ENCODE assay signal across 8 cellular contexts in the genomic region with DNA sequence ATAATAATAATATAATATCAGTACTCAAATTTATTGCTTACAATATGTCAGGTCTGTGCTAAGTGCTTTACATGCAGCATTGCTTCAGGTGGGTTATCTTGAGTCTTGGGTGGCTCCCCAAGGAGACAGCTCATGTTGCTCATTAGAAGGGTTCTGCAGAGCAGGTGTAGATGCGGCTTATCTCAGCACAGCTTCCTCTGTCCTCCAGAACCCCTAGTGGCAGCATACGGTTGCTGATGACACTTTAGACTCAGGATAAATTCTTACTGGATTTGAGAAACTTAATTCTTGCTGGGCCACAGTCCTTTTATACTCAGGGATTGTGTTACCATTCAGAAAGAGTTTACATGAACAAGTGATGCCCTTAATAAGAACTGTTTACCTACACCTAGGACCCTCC. TPM values are rescaled to one million over a fixed set of nuclear protein-coding genes. Genes with fewer than 3 reads are reported as not detected.
A peak's percentile ranks its signal among the peaks of the same experiment; 100 is the strongest.
DNase-seq lines count a peak whose midpoint lies in the region; ATAC-seq and TF ChIP-seq lines count a peak whose summit lies in the region.

No MANE protein-coding gene starts in this region.

- H3K4me3 ChIP-seq in Panc1 (ENCODE audit: low read depth in 2 of 2, low read length in 2 of 2) = no peak overlapping the region

- 0 out of 2 replicates have a peak, but pooled peaks cover 2% of the 10 kb centered on the region for H3K36me3 ChIP-seq in Panc1 (ENCODE audit: control insufficient read depth, insufficient read depth, low read length)

- H3K4me1 Mint-ChIP-seq in stimulated activated naive CD8-positive, alpha-beta T cell treated with anti-CD3 and anti-CD28 coated beads, Interleukin-15, amount 100 ng/mL, for 72 hours = peaks cover 67% of the 10 kb centered on the region
- peaks cover 2% of the 10 kb centered on the region for H3K4me1 Mint-ChIP-seq in endothelial cell (ENCODE audit: unreplicated experiment)

- peaks cover 3% of the 10 kb centered on the region for H3K36me3 Mint-ChIP-seq in endothelial cell (ENCODE audit: low read depth, unreplicated experiment)

- intact Hi-C loops in Panc1 (cut with micrococcal nuclease; ENCODE audit: unreplicated experiment) = no loop called here

- peak; percentile 34 for TF ChIP-seq CTCF in Panc1 (IDR thresholded peaks at IDR 0.05)
- peak; percentile 22 for TF ChIP-seq CTCF in endothelial cell (IDR thresholded peaks at IDR 0.05; ENCODE audit: unreplicated experiment)

- H3K9me3 Mint-ChIP-seq in stimulated activated naive CD8-positive, alpha-beta T cell treated with anti-CD3 and anti-CD28 coated beads, Interleukin-15, amount 100 ng/mL, for 72 hours = no peaks in the 10 kb centered on the region
- H3K9me3 Mint-ChIP-seq in endothelial cell (ENCODE audit: unreplicated experiment) = no peaks in the 10 kb centered on the region

- ATAC-seq in stimulated activated naive CD8-positive, alpha-beta T cell treated with anti-CD3 and anti-CD28 coated beads, Interleukin-15, amount 100 ng/mL, for 72 hours = peak; percentile 73
- no peak for ATAC-seq in stimulated activated naive CD8-positive, alpha-beta T cell treated with anti-CD3 and anti-CD28 coated beads, Interleukin-15, Interleukin-2, amounts not matched to agents 100 U/mL and 50 U/mL, for 24 hours
- ATAC-seq in Panc1 (no peak), HG02571 (IDR thresholded peaks at IDR 0.05; ENCODE audit: unreplicated experiment) (no peak)

- no peaks in the 10 kb centered on the region for H3K4me1 ChIP-seq in Panc1 (ENCODE audit: control insufficient read depth, insufficient read depth, low read length)

- no TSS peak for BruUV-seq in Panc1 (replicated peaks; lab: Mats Ljungman, UMichigan)

- in situ Hi-C loops in Panc1 (cut with HindIII; ENCODE audit: low pct_unique_long_range_greater_than_20kb, low sequenced_read_pairs) = no loop called here

- DNase-seq in stimulated activated naive CD8-positive, alpha-beta T cell treated with anti-CD3 and anti-CD28 coated beads, Interleukin-15, amount 100 ng/mL, for 72 hours = no peak
- no peak for DNase-seq in stimulated activated naive CD8-positive, alpha-beta T cell treated with anti-CD3 and anti-CD28 coated beads, Interleukin-15, Interleukin-2, amounts not matched to agents 100 U/mL and 50 U/mL, for 24 hours
- no peak for DNase-seq in Panc1 (ENCODE audit: low read depth, low spot score)
- DNase-seq in endothelial cell (ENCODE audit: low spot score) = no peak
- DNase-seq in nucleus accumbens (lab: John Stamatoyannopoulos, UW) = no peak
- no peak for DNase-seq in stimulated activated CD8-positive, alpha-beta memory T cell treated with anti-CD3 and anti-CD28 coated beads, Interleukin-4, amount 100 ng/mL, for 48 hours
- no peak for DNase-seq in HuH-7.5 (ENCODE audit: low spot score)

- H3K27me3 ChIP-seq in Panc1 (ENCODE audit: control insufficient read depth, insufficient read depth, low read length) = no peaks in the 10 kb centered on the region

- POLR2A ChIA-PET in Panc1 (lab: Charles Lee) = no interaction called here

- peak overlapping the region in 1 of 2 donors; percentile 34 for H3K27ac Mint-ChIP-seq in stimulated activated naive CD8-positive, alpha-beta T cell treated with anti-CD3 and anti-CD28 coated beads, Interleukin-15, amount 100 ng/mL, for 72 hours
- no peak overlapping the region for H3K27ac Mint-ChIP-seq in endothelial cell (ENCODE audit: unreplicated experiment)

- no peak overlapping the region for H3K27ac ChIP-seq in Panc1 (ENCODE audit: low read length)

- no peaks in the 10 kb centered on the region for H3K27me3 Mint-ChIP-seq in stimulated activated naive CD8-positive, alpha-beta T cell treated with anti-CD3 and anti-CD28 coated beads, Interleukin-15, amount 100 ng/mL, for 72 hours
- H3K27me3 Mint-ChIP-seq in endothelial cell (ENCODE audit: unreplicated experiment) = no peaks in the 10 kb centered on the region

- CTCF ChIA-PET in Panc1 (lab: Charles Lee) = no interaction called here

- H3K9me3 ChIP-seq in Panc1 (ENCODE audit: control insufficient read depth, insufficient read depth, low read depth, low read length) = no peaks in the 10 kb centered on the region

- peak overlapping the region in 1 of 2 donors; percentile 15 for H3K4me3 Mint-ChIP-seq in stimulated activated naive CD8-positive, alpha-beta T cell treated with anti-CD3 and anti-CD28 coated beads, Interleukin-15, amount 100 ng/mL, for 72 hours
- no peak overlapping the region for H3K4me3 Mint-ChIP-seq in endothelial cell (ENCODE audit: unreplicated experiment)

RNA-seq across cellular contexts. Expression of gene COG3, which starts 8.9 kb away (rescaled TPM):
- total RNA-seq in Panc1 (2021; ENCODE audit: unreplicated experiment) (13.6 TPM), endothelial cell (ENCODE audit: unreplicated experiment) (23.1 TPM)
- polyA plus RNA-seq in Panc1 (2012; ENCODE audit: insufficient read length) = 8.3 TPM

RNA-seq across cellular contexts. Expression of gene SLC25A30, which starts 55.5 kb away (rescaled TPM):
- total RNA-seq in Panc1 (2021; ENCODE audit: unreplicated experiment) = 26.8 TPM
- 28.7 TPM for polyA plus RNA-seq in Panc1 (2012; ENCODE audit: insufficient read length)
- total RNA-seq in endothelial cell (ENCODE audit: unreplicated experiment) = 21.9 TPM
